Comparison of ENCODE assay signal across 10 cellular contexts in genomic region chr4:74873545-74874295, GRCh38. TPM values are rescaled to one million over a fixed set of nuclear protein-coding genes. Genes with fewer than 3 reads are reported as not detected.
DNase-seq lines count a peak whose midpoint lies in the region; ATAC-seq and TF ChIP-seq lines count a peak whose summit lies in the region.
"Had no signal": no experiment of that assay in that cellular context is flagged by ENCODE, and none has a peak within 500 bp of the region (broad histone marks: within the 10 kb centered on the region; RNA-seq: fewer than 3 reads in every experiment).

No MANE protein-coding gene starts in this region.

- H3K9me3 ChIP-seq in mucosa of descending colon: no peaks in the 10 kb centered on the region
- H3K9me3 ChIP-seq: SJSA1 had no signal

- no peaks in the 10 kb centered on the region for H3K4me1 ChIP-seq in mucosa of descending colon (ENCODE audit: low read depth)
- H3K4me1 ChIP-seq: SJSA1 had no signal

- DNase-seq in NCI-H187 treated with DMSO at 0.1 percent for 48 hours (lab: John Stamatoyannopoulos, UW) (peak; percentile 67), mucosa of descending colon (peak in 1 of 3 donors; percentile 2), 8988T (no peak), NCI-H510A treated with DMSO at 0.1 percent for 48 hours (lab: John Stamatoyannopoulos, UW) (no peak), KG1 (lab: John Stamatoyannopoulos, UW) (no peak), hypothalamus (lab: John Stamatoyannopoulos, UW) (no peak)

- no peaks in the 10 kb centered on the region for H3K36me3 ChIP-seq in mucosa of descending colon (ENCODE audit: low read depth)
- H3K36me3 ChIP-seq: SJSA1 had no signal

- intact Hi-C loops in mucosa of descending colon (cut with DNase I, micrococcal nuclease): no loop called here

- no peak overlapping the region for H3K4me3 ChIP-seq in mucosa of descending colon
- H3K4me3 ChIP-seq: SJSA1 had no signal

- ATAC-seq in GM18873 (IDR thresholded peaks at IDR 0.05; ENCODE audit: low FRiP score, unreplicated experiment) (peak; percentile 94), HG02678 (IDR thresholded peaks at IDR 0.05; ENCODE audit: unreplicated experiment) (peak; percentile 97), mucosa of descending colon (peak; percentile 54)

- TF ChIP-seq CTCF in mucosa of descending colon (IDR thresholded peaks at IDR 0.05): no peak

RNA-seq across cellular contexts. Expression of gene PARM1, which starts 59.2 kb away (rescaled TPM):
- 100 to 1,000 TPM; 120 to 286 (median 209) TPM for total RNA-seq in mucosa of descending colon
- total RNA-seq: lung microvascular endothelial cell, SJSA1 had no signal
